ENCODE assay signal across 9 cellular contexts in the genomic region with DNA sequence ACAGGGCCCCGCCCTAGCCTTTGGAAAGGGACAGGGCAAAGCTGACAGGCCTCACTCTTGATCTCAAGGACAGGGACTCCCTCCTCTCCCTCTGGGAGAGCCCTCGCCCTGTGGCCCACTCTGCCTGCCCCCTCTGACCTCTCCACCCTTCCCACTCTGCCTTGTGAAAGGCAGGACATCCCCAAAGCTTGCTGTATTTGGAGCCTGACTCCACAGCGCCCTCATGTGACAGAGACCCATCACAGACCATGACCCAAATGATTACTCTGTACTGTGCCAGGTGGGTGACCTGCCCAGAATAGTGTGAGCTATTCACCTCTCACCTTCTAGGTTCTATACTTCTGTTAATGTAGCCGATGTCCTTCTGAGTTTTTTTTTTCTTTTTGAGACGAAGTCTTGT. TPM values are rescaled to one million over a fixed set of nuclear protein-coding genes. Genes with fewer than 3 reads are reported as not detected.
DNase-seq lines count a peak whose midpoint lies in the region; ATAC-seq, FAIRE-seq and TF ChIP-seq lines count a peak whose summit lies in the region.
"Had no signal": no experiment of that assay in that cellular context is flagged by ENCODE, and none has a peak within 500 bp of the region (broad histone marks: within the 10 kb centered on the region; RNA-seq: fewer than 3 reads in every experiment).

No MANE protein-coding gene starts in this region.

- H4K8ac ChIP-seq in H1 (ENCODE audit: extremely low read depth, insufficient read depth, low read length), result no peak overlapping the region

- CTCF ChIA-PET in H1 (lab: Charles Lee; ENCODE audit: partially characterized antibody), result interaction anchor here (0.5 to 21.6 kb wide), 46 partner anchors 7 to 521 kb away, joined by 3 to 451 read pairs (median 5); a partner anchor contains a TSS

- POLR2A ChIA-PET in H1 (lab: Charles Lee; ENCODE audit: partially characterized antibody), result interaction anchor here (0.6 to 1.2 kb wide), 3 partner anchors 19 to 566 kb away, joined by 3 read pairs; no protein-coding TSS in a partner anchor

- peak; percentile 89 to 91 for TF ChIP-seq RAD21 in H1 (IDR thresholded peaks at IDR 0.05 in 1 of 2, conservative IDR thresholded peaks at IDR 0.05 in 1 of 2; ENCODE audit: low read depth in 2 of 2, low read length in 2 of 2)

- DNase-seq in AG08395 (ENCODE audit: low spot score) (peak; percentile 32), RPMI7951 (ENCODE audit: low read depth) (peak; percentile 34), H1 (ENCODE audit: low read depth in 1 of 2, low spot score in 2 of 2) (peak in 1 of 2 experiments; percentile 87), myocyte (ENCODE audit: low read depth) (peak; percentile 60), NCI-H1092 treated with DMSO at 0.1 percent for 48 hours (lab: John Stamatoyannopoulos, UW) (no peak)
- no peak for DNase-seq in effector memory CD4-positive, alpha-beta T cell

- peak overlapping the region; percentile 55; the same call in 1 of the 2 replicates for H2BK12ac ChIP-seq in H1 (ENCODE audit: low read depth, low read length)

- no peak overlapping the region for H2AFZ ChIP-seq in H1 (ENCODE audit: low read length)

- TF ChIP-seq EP300 in H1 (IDR thresholded peaks at IDR 0.05; ENCODE audit: borderline replicate concordance in 1 of 2, low read depth in 2 of 2, low read length in 2 of 2), result no peak

- no peak overlapping the region for H3K4me2 ChIP-seq in H1 (ENCODE audit: insufficient read depth in 1 of 2, low read depth in 2 of 2, low read length in 2 of 2)

- TF ChIP-seq POLR2A in H1 (IDR thresholded peaks at IDR 0.05; ENCODE audit: control extremely low read depth in 1 of 2, low read depth in 2 of 2, low read length in 2 of 2), result no peak

- H3K79me1 ChIP-seq in H1 (ENCODE audit: low read depth, low read length), result no peaks in the 10 kb centered on the region

- no peak overlapping the region for H3K9ac ChIP-seq in H1 (replicated peaks in 1 of 4; ENCODE audit: extremely low read depth in 1 of 4, low read depth in 3 of 4, low read length in 3 of 4)

- TF ChIP-seq CTCF in GM12873 (IDR thresholded peaks at IDR 0.05; ENCODE audit: insufficient read depth, low read depth, low read length, missing control alignments) (peak; percentile 86), H1 (IDR thresholded peaks at IDR 0.05; ENCODE audit: control extremely low read depth in 1 of 3, insufficient read depth in 1 of 3, low read depth in 1 of 3, low read length in 3 of 3) (peak; percentile 90 to 93 (median 91))

- H3K4me3 ChIP-seq in H1 (ENCODE audit: extremely low read depth in 1 of 4, insufficient read depth in 2 of 4, low read depth in 3 of 4, low read length in 4 of 4), result no peak overlapping the region
- no peak overlapping the region for H3K4me3 ChIP-seq in effector memory CD4-positive, alpha-beta T cell (ENCODE audit: insufficient read depth, low read depth, low read length, poor library complexity, severe bottlenecking)

- no peak overlapping the region for H3K14ac ChIP-seq in H1 (ENCODE audit: insufficient read length)

- no peak overlapping the region for H2AK5ac ChIP-seq in H1 (ENCODE audit: low read depth, low read length)

- H3K36me3 ChIP-seq in H1 (ENCODE audit: control insufficient read depth in 2 of 4, insufficient read depth in 4 of 4, low read length in 3 of 4), result no peaks in the 10 kb centered on the region
- no peaks in the 10 kb centered on the region for H3K36me3 ChIP-seq in effector memory CD4-positive, alpha-beta T cell (ENCODE audit: control insufficient read depth, insufficient read depth, low read length)

- H4K5ac ChIP-seq in H1 (ENCODE audit: insufficient read length, low read depth, low read length), result no peak overlapping the region

- H3K9me3 ChIP-seq in H1 (ENCODE audit: insufficient read depth in 2 of 2, low read depth in 1 of 2, low read length in 1 of 2), result no peaks in the 10 kb centered on the region
- H3K9me3 ChIP-seq in effector memory CD4-positive, alpha-beta T cell (ENCODE audit: control insufficient read depth, low read length), result no peaks in the 10 kb centered on the region

- H2BK15ac ChIP-seq in H1 (ENCODE audit: low read length), result no peak overlapping the region

- no peaks in the 10 kb centered on the region for H3K79me2 ChIP-seq in H1 (ENCODE audit: control insufficient read depth in 1 of 2, insufficient read depth in 2 of 2, low read length in 2 of 2)

- 0 out of 2 replicates have a peak overlapping the region, but pooled peaks have one; percentile 52 for H3K18ac ChIP-seq in H1 (ENCODE audit: extremely low read depth, low read length)

- H3K23ac ChIP-seq in H1 (ENCODE audit: insufficient read length), result no peak overlapping the region

- H3K23me2 ChIP-seq in H1 (ENCODE audit: low read depth, low read length), result 0 out of 2 replicates have a peak, but pooled peaks cover 2% of the 10 kb centered on the region

- no peak overlapping the region for H2BK20ac ChIP-seq in H1 (ENCODE audit: low read length)

- H2BK5ac ChIP-seq in H1 (ENCODE audit: low read depth, low read length), result no peak overlapping the region

- 40% methylated on average over 5 of the region's 5 CpGs; no CpG with 5 or more reads in 1 of the 2 experiments for WGBS in H1 (ENCODE audit: extremely low coverage in 1 of 2, insufficient coverage in 1 of 2, insufficient read length in 1 of 2, insufficient replicate concordance in 2 of 2, low coverage in 1 of 2, low lambda C conversion rate in 2 of 2, missing lambda C conversion rate in 1 of 2), 2 experiments

- H3K56ac ChIP-seq in H1 (replicated peaks; ENCODE audit: insufficient read length, low read depth, low read length), result no peak overlapping the region

- no peak overlapping the region for H3K4ac ChIP-seq in H1 (replicated peaks; ENCODE audit: insufficient read length, low read depth, low read length)

- H3K27ac ChIP-seq in H1 (ENCODE audit: low read depth, low read length), result no peak overlapping the region
- no peak overlapping the region for H3K27ac ChIP-seq in effector memory CD4-positive, alpha-beta T cell (ENCODE audit: insufficient read depth, low read length, poor library complexity, severe bottlenecking)

- no peak for ATAC-seq in HG03095 (IDR thresholded peaks at IDR 0.05; ENCODE audit: unreplicated experiment)

- peaks cover 0 to 4% (median 3%) of the 10 kb centered on the region in 4 experiments; a peak in 3 of 7 replicates for H3K4me1 ChIP-seq in H1 (replicated peaks in 1 of 4; ENCODE audit: control insufficient read depth in 3 of 4, insufficient read depth in 4 of 4, low read length in 3 of 4)
- no peaks in the 10 kb centered on the region for H3K4me1 ChIP-seq in effector memory CD4-positive, alpha-beta T cell (ENCODE audit: control insufficient read depth, insufficient read depth, low read length, poor library complexity, severe bottlenecking)

- H2BK120ac ChIP-seq in H1 (replicated peaks; ENCODE audit: low read depth, low read length), result no peak overlapping the region

- H4K20me1 ChIP-seq in H1 (replicated peaks in 1 of 2; ENCODE audit: control insufficient read depth in 1 of 2, insufficient read depth in 2 of 2, low read length in 2 of 2), result no peaks in the 10 kb centered on the region

- no peaks in the 10 kb centered on the region for H3K27me3 ChIP-seq in H1 (replicated peaks in 1 of 4; ENCODE audit: control insufficient read depth in 3 of 4, extremely low read depth in 1 of 4, insufficient read depth in 3 of 4, low read length in 3 of 4)
- no peaks in the 10 kb centered on the region for H3K27me3 ChIP-seq in effector memory CD4-positive, alpha-beta T cell (replicated peaks; ENCODE audit: control insufficient read depth, insufficient read depth, low read length, poor library complexity, severe bottlenecking)

- H4K91ac ChIP-seq in H1 (replicated peaks; ENCODE audit: insufficient read length, low read length), result no peak overlapping the region

- FAIRE-seq in H1 (lab: Jason Lieb, UNC), result peak; percentile 91
- FAIRE-seq: colon had no signal

TF ChIP-seq in H1, 55 proteins besides CTCF, POLR2A, EP300 and RAD21 (continues in another document):
- TF ChIP-seq BCL11A (IDR thresholded peaks at IDR 0.05; ENCODE audit: low read depth in 2 of 2, low read length in 2 of 2), result no peak
- TF ChIP-seq TCF12 (IDR thresholded peaks at IDR 0.05; ENCODE audit: low read depth, low read length), result peak; percentile 65; the same call in 1 of the 2 replicates
- TF ChIP-seq KDM5A (IDR thresholded peaks at IDR 0.05; ENCODE audit: low read length), result no peak
- no peak for TF ChIP-seq SP4 (IDR thresholded peaks at IDR 0.05; ENCODE audit: low read length)
- no peak for TF ChIP-seq TEAD4 (IDR thresholded peaks at IDR 0.05; ENCODE audit: low read depth, low read length)
- no peak for TF ChIP-seq ASH2L (IDR thresholded peaks at IDR 0.05; ENCODE audit: low read length)
- no peak for TF ChIP-seq FOSL1 (IDR thresholded peaks at IDR 0.05; ENCODE audit: insufficient read depth, low read depth, low read length)
- TF ChIP-seq, protein P1, sequence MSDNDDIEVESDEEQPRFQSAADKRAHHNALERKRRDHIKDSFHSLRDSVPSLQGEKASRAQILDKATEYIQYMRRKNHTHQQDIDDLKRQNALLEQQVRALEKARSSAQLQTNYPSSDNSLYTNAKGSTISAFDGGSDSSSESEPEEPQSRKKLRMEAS (IDR thresholded peaks at IDR 0.05), result no peak

RNA-seq across cellular contexts. Expression of a gene that starts 18.8 kb away (rescaled TPM):
- total RNA-seq in RPMI7951 (2014; rRNA removed; shearing (Covaris generic)), result 1.3 and 2.2 TPM in 2 replicates
- 1.0 and 1.2 TPM in 2 replicates for total RNA-seq in H1 (2021; fragmentation: NEBNext Ultra II Directional; extraction: Animal tissue kit (Norgen Biotek cat#: 25700))
- 1.5 and 2.6 TPM in 2 replicates for polyA plus RNA-seq in H1 (2011; rRNA removed)
- polyA plus RNA-seq in H1 (2011; cell fraction: cytosol; rRNA removed), result 1.4 TPM
- 1.6 TPM for polyA plus RNA-seq in H1 (2011; cell fraction: nucleus; rRNA removed)
- polyA plus RNA-seq in H1 (2012, experiment 1 of 2), result 0.21 to 0.75 TPM (median 0.57 TPM) in 4 replicates
- 0.63 TPM for polyA plus RNA-seq in H1 (2012, experiment 2 of 2)
- 0.93 TPM for polyA plus RNA-seq in H1 (2013, experiment 1 of 2)
- polyA plus RNA-seq in H1 (2013, experiment 2 of 2), result 0.85 TPM
- polyA minus RNA-seq in H1 (2011; rRNA and poly(A)+ RNA removed), result 1.4 and 1.5 TPM in 2 replicates
- 0.66 TPM for polyA minus RNA-seq in H1 (2011; cell fraction: cytosol; rRNA and poly(A)+ RNA removed)
- 2.7 TPM for polyA minus RNA-seq in H1 (2011; cell fraction: nucleus; rRNA and poly(A)+ RNA removed)
- total RNA-seq in myocyte, result 1.6 and 3.4 TPM in 2 replicates
- 0.19 TPM for polyA plus RNA-seq in myocyte (2012)

RNA-seq across cellular contexts. Expression of a gene that starts 35.3 kb away (rescaled TPM):
- total RNA-seq in RPMI7951 (2014; rRNA removed; shearing (Covaris generic)), result 6.0 and 9.9 TPM in 2 replicates
- total RNA-seq in H1 (2021; fragmentation: NEBNext Ultra II Directional; extraction: Animal tissue kit (Norgen Biotek cat#: 25700)), result not detected in 2 replicates
- 0.15 and 0.20 TPM in 2 replicates for polyA plus RNA-seq in H1 (2011; rRNA removed)
- 0.26 TPM for polyA plus RNA-seq in H1 (2011; cell fraction: cytosol; rRNA removed)
- polyA plus RNA-seq in H1 (2011; cell fraction: nucleus; rRNA removed), result 0.13 TPM
- 0.09 to 0.11 TPM in 2 of 4 replicates, not detected in the others for polyA plus RNA-seq in H1 (2012, experiment 1 of 2)
- not detected for polyA plus RNA-seq in H1 (2012, experiment 2 of 2)
- 0.18 TPM for polyA plus RNA-seq in H1 (2013, experiment 1 of 2)
- polyA plus RNA-seq in H1 (2013, experiment 2 of 2), result 0.07 TPM
- polyA minus RNA-seq in H1 (2011; rRNA and poly(A)+ RNA removed), result 0.17 and 0.32 TPM in 2 replicates
- not detected for polyA minus RNA-seq in H1 (2011; cell fraction: cytosol; rRNA and poly(A)+ RNA removed)
- not detected for polyA minus RNA-seq in H1 (2011; cell fraction: nucleus; rRNA and poly(A)+ RNA removed)
- total RNA-seq in myocyte, result 0.67 and 1.1 TPM in 2 replicates
- polyA plus RNA-seq in myocyte (2012), result 0.30 TPM

Comparison
In these comparisons a context has a peak if more than half of its experiments do, and no peak if none do; other contexts are left out.
1. DNase-seq: peak in AG08395 (single experiment), RPMI7951 (single experiment) and myocyte (single experiment); none in NCI-H1092 treated with DMSO at 0.1 percent for 48 hours (single experiment) and effector memory CD4-positive, alpha-beta T cell (0 of 3).